In the genomic region with DNA sequence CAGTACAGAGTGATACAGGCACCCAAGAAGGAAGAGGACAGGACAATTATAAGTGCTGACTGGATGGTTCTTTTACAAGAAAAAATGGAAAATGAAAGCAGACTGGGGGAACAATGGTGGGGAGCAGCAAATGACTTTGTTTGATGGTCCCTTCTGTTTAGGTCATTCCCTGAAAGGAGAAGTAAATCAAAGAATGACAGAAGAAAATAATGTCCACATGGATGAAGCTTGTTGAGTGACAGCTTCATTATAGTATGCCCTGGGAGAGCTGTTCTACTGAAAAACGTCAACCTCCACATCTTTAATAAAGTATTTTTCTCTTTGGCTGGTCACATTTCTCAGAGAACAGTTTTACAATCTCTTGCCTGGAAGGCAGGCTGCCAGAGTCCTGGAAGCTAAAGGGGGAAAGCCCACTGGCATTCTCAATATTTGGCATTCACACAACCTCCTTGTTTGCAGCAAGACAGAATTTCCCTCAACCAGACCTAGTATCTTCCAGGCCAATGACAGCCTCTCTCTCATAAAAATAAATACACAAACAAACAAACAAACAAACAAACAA, we compare ENCODE assay signal across 1 cellular context.
TF ChIP-seq lines count a peak whose summit lies in the region.

No MANE protein-coding gene starts in this region.

TF ChIP-seq in K562, 482 proteins besides CTCF, POLR2A, EP300 and RAD21:
- peak; percentile 52 for TF ChIP-seq ZNF316 (IDR thresholded peaks at IDR 0.05)
- TF ChIP-seq, protein P1, sequence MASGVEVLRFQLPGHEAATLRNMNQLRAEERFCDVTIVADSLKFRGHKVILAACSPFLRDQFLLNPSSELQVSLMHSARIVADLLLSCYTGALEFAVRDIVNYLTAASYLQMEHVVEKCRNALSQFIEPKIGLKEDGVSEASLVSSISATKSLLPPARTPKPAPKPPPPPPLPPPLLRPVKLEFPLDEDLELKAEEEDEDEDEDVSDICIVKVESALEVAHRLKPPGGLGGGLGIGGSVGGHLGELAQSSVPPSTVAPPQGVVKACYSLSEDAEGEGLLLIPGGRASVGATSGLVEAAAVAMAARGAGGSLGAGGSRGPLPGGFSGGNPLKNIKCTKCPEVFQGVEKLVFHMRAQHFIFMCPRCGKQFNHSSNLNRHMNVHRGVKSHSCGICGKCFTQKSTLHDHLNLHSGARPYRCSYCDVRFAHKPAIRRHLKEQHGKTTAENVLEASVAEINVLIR (CRISPR knock-in tag; IDR thresholded peaks at IDR 0.05), result no peak
- TF ChIP-seq, protein P2, sequence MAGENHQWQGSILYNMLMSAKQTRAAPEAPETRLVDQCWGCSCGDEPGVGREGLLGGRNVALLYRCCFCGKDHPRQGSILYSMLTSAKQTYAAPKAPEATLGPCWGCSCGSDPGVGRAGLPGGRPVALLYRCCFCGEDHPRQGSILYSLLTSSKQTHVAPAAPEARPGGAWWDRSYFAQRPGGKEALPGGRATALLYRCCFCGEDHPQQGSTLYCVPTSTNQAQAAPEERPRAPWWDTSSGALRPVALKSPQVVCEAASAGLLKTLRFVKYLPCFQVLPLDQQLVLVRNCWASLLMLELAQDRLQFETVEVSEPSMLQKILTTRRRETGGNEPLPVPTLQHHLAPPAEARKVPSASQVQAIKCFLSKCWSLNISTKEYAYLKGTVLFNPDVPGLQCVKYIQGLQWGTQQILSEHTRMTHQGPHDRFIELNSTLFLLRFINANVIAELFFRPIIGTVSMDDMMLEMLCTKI (IDR thresholded peaks at IDR 0.05; ENCODE audit: partially characterized antibody), result no peak
- TF ChIP-seq NCOA4 (IDR thresholded peaks at IDR 0.05; ENCODE audit: partially characterized antibody), result no peak
- TF ChIP-seq, protein P3, sequence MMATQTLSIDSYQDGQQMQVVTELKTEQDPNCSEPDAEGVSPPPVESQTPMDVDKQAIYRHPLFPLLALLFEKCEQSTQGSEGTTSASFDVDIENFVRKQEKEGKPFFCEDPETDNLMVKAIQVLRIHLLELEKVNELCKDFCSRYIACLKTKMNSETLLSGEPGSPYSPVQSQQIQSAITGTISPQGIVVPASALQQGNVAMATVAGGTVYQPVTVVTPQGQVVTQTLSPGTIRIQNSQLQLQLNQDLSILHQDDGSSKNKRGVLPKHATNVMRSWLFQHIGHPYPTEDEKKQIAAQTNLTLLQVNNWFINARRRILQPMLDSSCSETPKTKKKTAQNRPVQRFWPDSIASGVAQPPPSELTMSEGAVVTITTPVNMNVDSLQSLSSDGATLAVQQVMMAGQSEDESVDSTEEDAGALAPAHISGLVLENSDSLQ (IDR thresholded peaks at IDR 0.05), result peak; percentile 72
- TF ChIP-seq, protein P4, sequence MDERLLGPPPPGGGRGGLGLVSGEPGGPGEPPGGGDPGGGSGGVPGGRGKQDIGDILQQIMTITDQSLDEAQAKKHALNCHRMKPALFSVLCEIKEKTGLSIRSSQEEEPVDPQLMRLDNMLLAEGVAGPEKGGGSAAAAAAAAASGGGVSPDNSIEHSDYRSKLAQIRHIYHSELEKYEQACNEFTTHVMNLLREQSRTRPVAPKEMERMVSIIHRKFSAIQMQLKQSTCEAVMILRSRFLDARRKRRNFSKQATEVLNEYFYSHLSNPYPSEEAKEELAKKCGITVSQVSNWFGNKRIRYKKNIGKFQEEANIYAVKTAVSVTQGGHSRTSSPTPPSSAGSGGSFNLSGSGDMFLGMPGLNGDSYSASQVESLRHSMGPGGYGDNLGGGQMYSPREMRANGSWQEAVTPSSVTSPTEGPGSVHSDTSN (CRISPR knock-in tag; IDR thresholded peaks at IDR 0.05; ENCODE audit: low read depth), result no peak
- TF ChIP-seq, protein P4 (tag; conservative IDR thresholded peaks at IDR 0.05; ENCODE audit: low read depth), result peak; percentile 54; the same call in 1 of the 2 replicates
- TF ChIP-seq MEIS2 (IDR thresholded peaks at IDR 0.05; ENCODE audit: partially characterized antibody), result peak; percentile 70
- TF ChIP-seq, protein P5, sequence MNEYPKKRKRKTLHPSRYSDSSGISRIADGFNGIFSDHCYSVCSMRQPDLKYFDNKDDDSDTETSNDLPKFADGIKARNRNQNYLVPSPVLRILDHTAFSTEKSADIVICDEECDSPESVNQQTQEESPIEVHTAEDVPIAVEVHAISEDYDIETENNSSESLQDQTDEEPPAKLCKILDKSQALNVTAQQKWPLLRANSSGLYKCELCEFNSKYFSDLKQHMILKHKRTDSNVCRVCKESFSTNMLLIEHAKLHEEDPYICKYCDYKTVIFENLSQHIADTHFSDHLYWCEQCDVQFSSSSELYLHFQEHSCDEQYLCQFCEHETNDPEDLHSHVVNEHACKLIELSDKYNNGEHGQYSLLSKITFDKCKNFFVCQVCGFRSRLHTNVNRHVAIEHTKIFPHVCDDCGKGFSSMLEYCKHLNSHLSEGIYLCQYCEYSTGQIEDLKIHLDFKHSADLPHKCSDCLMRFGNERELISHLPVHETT (CRISPR knock-in tag; conservative IDR thresholded peaks at IDR 0.05 in 1 of 2, IDR thresholded peaks at IDR 0.05 in 1 of 2), result no peak
- peak; percentile 27; the same call in 1 of the 2 replicates for TF ChIP-seq C11orf30 (IDR thresholded peaks at IDR 0.05; ENCODE audit: low read depth)
- TF ChIP-seq STAT5B (CRISPR knock-in tag; IDR thresholded peaks at IDR 0.05), result no peak
- TF ChIP-seq GABPB1 (CRISPR knock-in tag; IDR thresholded peaks at IDR 0.05), result no peak
- TF ChIP-seq FOXK1 (CRISPR knock-in tag; IDR thresholded peaks at IDR 0.05; ENCODE audit: borderline replicate concordance), result no peak
- no peak for TF ChIP-seq HOXB6 (CRISPR knock-in tag; IDR thresholded peaks at IDR 0.05; ENCODE audit: borderline replicate concordance)
- TF ChIP-seq, protein P6, sequence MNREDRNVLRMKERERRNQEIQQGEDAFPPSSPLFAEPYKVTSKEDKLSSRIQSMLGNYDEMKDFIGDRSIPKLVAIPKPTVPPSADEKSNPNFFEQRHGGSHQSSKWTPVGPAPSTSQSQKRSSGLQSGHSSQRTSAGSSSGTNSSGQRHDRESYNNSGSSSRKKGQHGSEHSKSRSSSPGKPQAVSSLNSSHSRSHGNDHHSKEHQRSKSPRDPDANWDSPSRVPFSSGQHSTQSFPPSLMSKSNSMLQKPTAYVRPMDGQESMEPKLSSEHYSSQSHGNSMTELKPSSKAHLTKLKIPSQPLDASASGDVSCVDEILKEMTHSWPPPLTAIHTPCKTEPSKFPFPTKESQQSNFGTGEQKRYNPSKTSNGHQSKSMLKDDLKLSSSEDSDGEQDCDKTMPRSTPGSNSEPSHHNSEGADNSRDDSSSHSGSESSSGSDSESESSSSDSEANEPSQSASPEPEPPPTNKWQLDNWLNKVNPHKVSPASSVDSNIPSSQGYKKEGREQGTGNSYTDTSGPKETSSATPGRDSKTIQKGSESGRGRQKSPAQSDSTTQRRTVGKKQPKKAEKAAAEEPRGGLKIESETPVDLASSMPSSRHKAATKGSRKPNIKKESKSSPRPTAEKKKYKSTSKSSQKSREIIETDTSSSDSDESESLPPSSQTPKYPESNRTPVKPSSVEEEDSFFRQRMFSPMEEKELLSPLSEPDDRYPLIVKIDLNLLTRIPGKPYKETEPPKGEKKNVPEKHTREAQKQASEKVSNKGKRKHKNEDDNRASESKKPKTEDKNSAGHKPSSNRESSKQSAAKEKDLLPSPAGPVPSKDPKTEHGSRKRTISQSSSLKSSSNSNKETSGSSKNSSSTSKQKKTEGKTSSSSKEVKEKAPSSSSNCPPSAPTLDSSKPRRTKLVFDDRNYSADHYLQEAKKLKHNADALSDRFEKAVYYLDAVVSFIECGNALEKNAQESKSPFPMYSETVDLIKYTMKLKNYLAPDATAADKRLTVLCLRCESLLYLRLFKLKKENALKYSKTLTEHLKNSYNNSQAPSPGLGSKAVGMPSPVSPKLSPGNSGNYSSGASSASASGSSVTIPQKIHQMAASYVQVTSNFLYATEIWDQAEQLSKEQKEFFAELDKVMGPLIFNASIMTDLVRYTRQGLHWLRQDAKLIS (CRISPR knock-in tag; IDR thresholded peaks at IDR 0.05), result no peak
